In the genomic region with DNA sequence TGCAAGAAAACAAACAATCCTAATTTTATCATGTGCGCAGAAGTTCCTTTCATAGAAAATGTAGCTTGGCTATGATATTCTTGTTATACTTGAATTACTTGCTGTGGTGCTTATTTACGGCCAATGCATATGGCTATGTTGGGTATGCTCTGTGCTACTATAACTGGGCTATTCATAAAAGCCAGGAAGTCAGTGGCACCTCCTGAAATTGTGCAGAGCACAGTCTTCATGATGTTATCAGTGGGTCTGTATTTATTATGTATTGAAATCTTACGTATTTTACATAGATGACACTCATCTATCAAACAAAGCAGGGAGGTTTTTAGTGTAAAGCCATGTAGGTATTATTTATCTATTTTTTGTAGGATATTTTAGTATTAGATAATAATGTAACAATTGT, we compare ENCODE assay signal across 25 cellular contexts.
DNase-seq lines count a peak whose midpoint lies in the region; ATAC-seq, FAIRE-seq and TF ChIP-seq lines count a peak whose summit lies in the region.
"Had no signal": no experiment of that assay in that cellular context is flagged by ENCODE, and none has a peak within 500 bp of the region (broad histone marks: within the 10 kb centered on the region; RNA-seq: fewer than 3 reads in every experiment).

No MANE protein-coding gene starts in this region.

- H3K79me2 ChIP-seq in SK-N-SH (ENCODE audit: insufficient read depth) = no peaks in the 10 kb centered on the region

- TF ChIP-seq RAD21 in SK-N-SH (IDR thresholded peaks at IDR 0.05; ENCODE audit: low read length) = no peak

- H3K4me3 Mint-ChIP-seq in WTC11 = no peak overlapping the region
- H3K4me3 Mint-ChIP-seq in activated naive CD8-positive, alpha-beta T cell treated with anti-CD3 and anti-CD28 coated beads, Interleukin-2, amount 50 U/mL, for 24 hours = no peak overlapping the region
- H3K4me3 Mint-ChIP-seq: B cell; CD4-positive, alpha-beta T cell; CD8-positive, alpha-beta T cell had no signal

- H3K4me1 ChIP-seq in SK-N-SH (ENCODE audit: control insufficient read depth in 1 of 2, insufficient read depth in 2 of 2, low read depth in 1 of 2, low read length in 1 of 2) = peaks cover 0 to 4% of the 10 kb centered on the region in 2 experiments; a peak in 2 of 4 replicates
- no peaks in the 10 kb centered on the region for H3K4me1 ChIP-seq in tibial nerve
- H3K4me1 ChIP-seq: A549; BLaER1 treated with 17β-estradiol and CSF1 and Interleukin-3, amounts not matched to agents 10 nM and 100 nM; Caco-2 had no signal

- H3K9me3 Mint-ChIP-seq in WTC11 = no peaks in the 10 kb centered on the region
- H3K9me3 Mint-ChIP-seq in activated naive CD8-positive, alpha-beta T cell treated with anti-CD3 and anti-CD28 coated beads, Interleukin-2, amount 50 U/mL, for 24 hours = no peaks in the 10 kb centered on the region
- H3K9me3 Mint-ChIP-seq: CD4-positive, alpha-beta T cell had no signal

- FAIRE-seq in G401.6 (lab: Jason Lieb, UNC) (peak; percentile 66), colon (lab: Jason Lieb, UNC) (peak; percentile 10)
- FAIRE-seq: A549, D721Med, GM12891, GM19239 had no signal

- no peak overlapping the region for H3K4me3 ChIP-seq in SK-N-SH (ENCODE audit: low read depth in 2 of 2, low read length in 1 of 2)
- no peak overlapping the region for H3K4me3 ChIP-seq in tibial nerve
- H3K4me3 ChIP-seq: A549; BLaER1 treated with 17β-estradiol and CSF1 and Interleukin-3, amounts not matched to agents 10 nM and 100 nM had no signal

- H3K4me1 Mint-ChIP-seq in WTC11 = no peaks in the 10 kb centered on the region
- H3K4me1 Mint-ChIP-seq in activated naive CD8-positive, alpha-beta T cell treated with anti-CD3 and anti-CD28 coated beads, Interleukin-2, amount 50 U/mL, for 24 hours = no peaks in the 10 kb centered on the region
- H3K4me1 Mint-ChIP-seq: B cell had no signal

- 53% methylated on average over 3 of the region's 3 CpGs for WGBS in SK-N-SH (ENCODE audit: low lambda C conversion rate)
- WGBS in tibial nerve, 2 donors = 81 to 82% methylated on average over 3 of the region's 3 CpGs

- H3K9me3 ChIP-seq in SK-N-SH (no peaks in the 10 kb centered on the region), tibial nerve (no peaks in the 10 kb centered on the region)
- H3K9me3 ChIP-seq: A549; BLaER1 treated with 17β-estradiol and CSF1 and Interleukin-3, amounts not matched to agents 10 nM and 100 nM; Caco-2 had no signal

- TF ChIP-seq EP300 in SK-N-SH (IDR thresholded peaks at IDR 0.05; ENCODE audit: borderline replicate concordance in 1 of 2, low read depth in 1 of 2, low read length in 1 of 2) (peak in 1 of 2 experiments; percentile 36; a peak in 1 of 4 replicates), tibial nerve (IDR thresholded peaks at IDR 0.05) (no peak)

- H4K20me1 ChIP-seq in SK-N-SH (ENCODE audit: insufficient read depth) = no peaks in the 10 kb centered on the region
- H4K20me1 ChIP-seq: BLaER1 treated with 17β-estradiol and CSF1 and Interleukin-3, amounts not matched to agents 10 nM and 100 nM had no signal

- DNase-seq in SK-N-SH (peak; percentile 16), foreskin melanocyte (peak; percentile 26), tibial nerve (ENCODE audit: low spot score in 2 of 2) (no peak), WTC11 (ENCODE audit: low spot score) (no peak)
- no peak for DNase-seq in activated naive CD8-positive, alpha-beta T cell treated with anti-CD3 and anti-CD28 coated beads, Interleukin-2, amount 50 U/mL, for 24 hours
- DNase-seq: AML-193; Caco-2; Calu3; CD4-positive, alpha-beta T cell; CD8-positive, alpha-beta T cell; DMS53; DMS79; DND-41; EL; GF-D8 had no signal

- TF ChIP-seq CTCF in SK-N-SH (IDR thresholded peaks at IDR 0.05) (no peak), tibial nerve (IDR thresholded peaks at IDR 0.05) (no peak), WTC11 (IDR thresholded peaks at IDR 0.05) (no peak)

- H3K36me3 ChIP-seq in SK-N-SH (replicated peaks in 1 of 2; ENCODE audit: control insufficient read depth in 1 of 2, insufficient read depth in 2 of 2, low read length in 1 of 2) (no peaks in the 10 kb centered on the region), tibial nerve (no peaks in the 10 kb centered on the region)
- H3K36me3 ChIP-seq: BLaER1 treated with 17β-estradiol and CSF1 and Interleukin-3, amounts not matched to agents 10 nM and 100 nM had no signal

- no peak overlapping the region for H3K27ac ChIP-seq in SK-N-SH (ENCODE audit: low read depth in 2 of 2, low read length in 1 of 2)
- no peak overlapping the region for H3K27ac ChIP-seq in tibial nerve
- H3K27ac ChIP-seq: 22Rv1; A549; BLaER1 treated with 17β-estradiol and CSF1 and Interleukin-3, amounts not matched to agents 10 nM and 100 nM; C4-2B had no signal

- TF ChIP-seq POLR2A in tibial nerve (IDR thresholded peaks at IDR 0.05) = no peak

- CTCF ChIA-PET in SK-N-SH (lab: Yijun Ruan, JAX) (no interaction called here), WTC11 (lab: Charles Lee) (no interaction called here)

- POLR2A ChIA-PET in SK-N-SH (lab: Yijun Ruan, JAX) = no interaction called here
- POLR2A ChIA-PET in WTC11 (lab: Charles Lee) = no interaction called here

- H3K27me3 Mint-ChIP-seq in WTC11 (ENCODE audit: low read depth) = no peaks in the 10 kb centered on the region
- no peaks in the 10 kb centered on the region for H3K27me3 Mint-ChIP-seq in activated naive CD8-positive, alpha-beta T cell treated with anti-CD3 and anti-CD28 coated beads, Interleukin-2, amount 50 U/mL, for 24 hours
- H3K27me3 Mint-ChIP-seq: B cell; CD4-positive, alpha-beta T cell had no signal

- no peaks in the 10 kb centered on the region for H3F3A ChIP-seq in SK-N-SH (replicated peaks; ENCODE audit: insufficient read depth)

- H3K27ac Mint-ChIP-seq in WTC11 = no peak overlapping the region
- no peak overlapping the region for H3K27ac Mint-ChIP-seq in activated naive CD8-positive, alpha-beta T cell treated with anti-CD3 and anti-CD28 coated beads, Interleukin-2, amount 50 U/mL, for 24 hours
- H3K27ac Mint-ChIP-seq: B cell; CD4-positive, alpha-beta T cell; CD8-positive, alpha-beta T cell had no signal

- no peak for ATAC-seq in WTC11
- ATAC-seq in activated naive CD8-positive, alpha-beta T cell treated with anti-CD3 and anti-CD28 coated beads, Interleukin-2, amount 50 U/mL, for 24 hours = no peak
- ATAC-seq: A549; CD8-positive, alpha-beta T cell had no signal

- H3K4me2 ChIP-seq in SK-N-SH = no peak overlapping the region
- H3K4me2 ChIP-seq: A549; BLaER1 treated with 17β-estradiol and CSF1 and Interleukin-3, amounts not matched to agents 10 nM and 100 nM had no signal

- H3K9ac ChIP-seq in SK-N-SH = no peak overlapping the region
- H3K9ac ChIP-seq: BLaER1 treated with 17β-estradiol and CSF1 and Interleukin-3, amounts not matched to agents 10 nM and 100 nM had no signal

- no peaks in the 10 kb centered on the region for H3K36me3 Mint-ChIP-seq in WTC11
- H3K36me3 Mint-ChIP-seq in activated naive CD8-positive, alpha-beta T cell treated with anti-CD3 and anti-CD28 coated beads, Interleukin-2, amount 50 U/mL, for 24 hours (ENCODE audit: low read depth) = no peaks in the 10 kb centered on the region
- H3K36me3 Mint-ChIP-seq: CD8-positive, alpha-beta T cell had no signal

- no peaks in the 10 kb centered on the region for H3K27me3 ChIP-seq in SK-N-SH (ENCODE audit: insufficient read depth)
- H3K27me3 ChIP-seq in tibial nerve = no peaks in the 10 kb centered on the region
- H3K27me3 ChIP-seq: BLaER1 treated with 17β-estradiol and CSF1 and Interleukin-3, amounts not matched to agents 10 nM and 100 nM had no signal

- no peaks in the 10 kb centered on the region for H3K9me2 ChIP-seq in SK-N-SH

- no peak overlapping the region for H2AFZ ChIP-seq in SK-N-SH (ENCODE audit: low read depth)

TF ChIP-seq in SK-N-SH, 30 proteins besides CTCF, POLR2A, EP300 and RAD21:
- TF ChIP-seq, protein P1, sequence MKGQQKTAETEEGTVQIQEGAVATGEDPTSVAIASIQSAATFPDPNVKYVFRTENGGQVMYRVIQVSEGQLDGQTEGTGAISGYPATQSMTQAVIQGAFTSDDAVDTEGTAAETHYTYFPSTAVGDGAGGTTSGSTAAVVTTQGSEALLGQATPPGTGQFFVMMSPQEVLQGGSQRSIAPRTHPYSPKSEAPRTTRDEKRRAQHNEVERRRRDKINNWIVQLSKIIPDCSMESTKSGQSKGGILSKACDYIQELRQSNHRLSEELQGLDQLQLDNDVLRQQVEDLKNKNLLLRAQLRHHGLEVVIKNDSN (IDR thresholded peaks at IDR 0.05; ENCODE audit: borderline replicate concordance, low read depth) = no peak
- TF ChIP-seq RCOR1 (IDR thresholded peaks at IDR 0.05; ENCODE audit: low read length) (peak; percentile 24; the same call in 1 of the 2 replicates), SMC3 (IDR thresholded peaks at IDR 0.05; ENCODE audit: low read depth, low read length) (no peak), SIN3A (IDR thresholded peaks at IDR 0.05; ENCODE audit: borderline replicate concordance, low read depth, low read length) (no peak), TCF12 (IDR thresholded peaks at IDR 0.05) (peak; percentile 21; the same call in 1 of the 2 replicates), GATA2 (CRISPR knock-in tag; IDR thresholded peaks at IDR 0.05) (peak; percentile 59), RXRA (IDR thresholded peaks at IDR 0.05; ENCODE audit: borderline replicate concordance, low read depth) (no peak)
TF ChIP-seq in SK-N-SH: peak in this region for 3.

TF ChIP-seq in WTC11, 78 proteins besides CTCF, POLR2A, EP300 and RAD21:
- TF ChIP-seq, protein P2, sequence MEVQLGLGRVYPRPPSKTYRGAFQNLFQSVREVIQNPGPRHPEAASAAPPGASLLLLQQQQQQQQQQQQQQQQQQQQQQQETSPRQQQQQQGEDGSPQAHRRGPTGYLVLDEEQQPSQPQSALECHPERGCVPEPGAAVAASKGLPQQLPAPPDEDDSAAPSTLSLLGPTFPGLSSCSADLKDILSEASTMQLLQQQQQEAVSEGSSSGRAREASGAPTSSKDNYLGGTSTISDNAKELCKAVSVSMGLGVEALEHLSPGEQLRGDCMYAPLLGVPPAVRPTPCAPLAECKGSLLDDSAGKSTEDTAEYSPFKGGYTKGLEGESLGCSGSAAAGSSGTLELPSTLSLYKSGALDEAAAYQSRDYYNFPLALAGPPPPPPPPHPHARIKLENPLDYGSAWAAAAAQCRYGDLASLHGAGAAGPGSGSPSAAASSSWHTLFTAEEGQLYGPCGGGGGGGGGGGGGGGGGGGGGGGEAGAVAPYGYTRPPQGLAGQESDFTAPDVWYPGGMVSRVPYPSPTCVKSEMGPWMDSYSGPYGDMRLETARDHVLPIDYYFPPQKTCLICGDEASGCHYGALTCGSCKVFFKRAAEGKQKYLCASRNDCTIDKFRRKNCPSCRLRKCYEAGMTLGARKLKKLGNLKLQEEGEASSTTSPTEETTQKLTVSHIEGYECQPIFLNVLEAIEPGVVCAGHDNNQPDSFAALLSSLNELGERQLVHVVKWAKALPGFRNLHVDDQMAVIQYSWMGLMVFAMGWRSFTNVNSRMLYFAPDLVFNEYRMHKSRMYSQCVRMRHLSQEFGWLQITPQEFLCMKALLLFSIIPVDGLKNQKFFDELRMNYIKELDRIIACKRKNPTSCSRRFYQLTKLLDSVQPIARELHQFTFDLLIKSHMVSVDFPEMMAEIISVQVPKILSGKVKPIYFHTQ (CRISPR knock-in tag; IDR thresholded peaks at IDR 0.05) = no peak
- no peak for TF ChIP-seq RELA (CRISPR knock-in tag; IDR thresholded peaks at IDR 0.05; ENCODE audit: borderline replicate concordance)

Comparison
In these comparisons a context has a peak if more than half of its experiments do, and no peak if none do; other contexts are left out.
1. DNase-seq: peak in SK-N-SH (single experiment) and foreskin melanocyte (single experiment); none in tibial nerve (0 of 2), WTC11 (single experiment) and activated naive CD8-positive, alpha-beta T cell treated with anti-CD3 and anti-CD28 coated beads, Interleukin-2, amount 50 U/mL, for 24 hours (single experiment).